In the genomic region with DNA sequence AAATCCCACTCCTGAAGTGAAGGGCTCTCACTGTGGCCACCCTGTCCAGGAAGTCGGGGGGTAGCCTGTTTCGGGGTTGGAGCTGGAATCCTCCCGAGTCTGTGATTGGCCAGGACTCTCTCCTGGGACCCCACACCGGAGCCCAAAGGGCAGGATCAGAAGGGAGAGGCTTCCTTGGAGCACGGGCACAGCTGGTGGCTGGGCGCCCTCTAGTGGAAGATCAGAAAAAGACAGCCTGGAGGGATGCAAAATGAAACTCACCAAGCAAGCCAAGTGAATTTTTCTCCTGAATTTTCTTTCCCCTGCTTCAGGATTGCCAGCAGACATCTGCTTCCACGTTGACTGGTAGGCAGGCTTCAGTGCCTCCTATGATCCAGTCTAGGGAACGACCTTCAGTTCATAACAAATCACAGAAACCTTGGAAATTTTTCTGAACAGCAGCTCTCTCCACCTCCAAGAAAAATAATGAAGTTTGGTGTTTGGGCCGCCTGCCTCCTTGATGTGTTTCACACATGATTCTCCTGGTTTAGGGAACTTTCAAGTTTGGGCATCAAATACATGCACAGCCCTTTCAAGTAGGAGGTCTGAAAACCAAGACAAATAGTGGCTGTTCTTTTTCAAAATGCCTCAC, we compare ENCODE assay signal across 8 cellular contexts.
DNase-seq lines count a peak whose midpoint lies in the region; ATAC-seq and TF ChIP-seq lines count a peak whose summit lies in the region.

No MANE protein-coding gene starts in this region.

- H3K27ac ChIP-seq in GM23338 (ENCODE audit: low read depth): no peak overlapping the region

- H3K9me2 ChIP-seq in GM23338 (ENCODE audit: insufficient read depth): no peaks in the 10 kb centered on the region

- no peaks in the 10 kb centered on the region for H3K36me3 ChIP-seq in GM23338 (ENCODE audit: insufficient read depth)

- CTCF ChIA-PET in activated CD4-positive, alpha-beta memory T cell treated with anti-CD3 and anti-CD28 coated beads, Interleukin-2, amount 10 ng/mL, durations not matched to agents 7 days and 5 days (lab: Charles Lee): interaction anchor here (0.6 to 3.5 kb wide), 13 partner anchors 10 to 668 kb away, joined by 3 to 93 read pairs (median 4); no protein-coding TSS in a partner anchor

- peaks cover 8% of the 10 kb centered on the region for H3K4me1 Mint-ChIP-seq in GM23338
- H3K4me1 Mint-ChIP-seq in activated CD4-positive, alpha-beta memory T cell treated with anti-CD3 and anti-CD28 coated beads, Interleukin-2, amount 10 ng/mL, durations not matched to agents 7 days and 5 days: peaks cover 16% of the 10 kb centered on the region
- H3K4me1 Mint-ChIP-seq in effector memory CD8-positive, alpha-beta T cell (ENCODE audit: low read depth in 2 of 2): peaks cover 13 to 15% of the 10 kb centered on the region in 2 donors

- H3F3A ChIP-seq in GM23338 (replicated peaks; ENCODE audit: low read depth): no peaks in the 10 kb centered on the region

- no peaks in the 10 kb centered on the region for H3K4me1 ChIP-seq in GM23338 (ENCODE audit: insufficient read depth)

- H3K4me3 ChIP-seq in GM23338: no peak overlapping the region

- no peaks in the 10 kb centered on the region for H3K9me3 Mint-ChIP-seq in GM23338
- no peaks in the 10 kb centered on the region for H3K9me3 Mint-ChIP-seq in activated CD4-positive, alpha-beta memory T cell treated with anti-CD3 and anti-CD28 coated beads, Interleukin-2, amount 10 ng/mL, durations not matched to agents 7 days and 5 days
- H3K9me3 Mint-ChIP-seq in effector memory CD8-positive, alpha-beta T cell: no peaks in the 10 kb centered on the region

- no peak overlapping the region for H3K4me3 Mint-ChIP-seq in GM23338
- H3K4me3 Mint-ChIP-seq in activated CD4-positive, alpha-beta memory T cell treated with anti-CD3 and anti-CD28 coated beads, Interleukin-2, amount 10 ng/mL, durations not matched to agents 7 days and 5 days: no peak overlapping the region
- H3K4me3 Mint-ChIP-seq in effector memory CD8-positive, alpha-beta T cell: no peak overlapping the region

- TF ChIP-seq POLR2A in GM18505 (IDR thresholded peaks at IDR 0.05; ENCODE audit: borderline replicate concordance, extremely low read depth, insufficient read depth, insufficient read length): no peak

- H3K36me3 Mint-ChIP-seq in GM23338 (ENCODE audit: low read depth): no peaks in the 10 kb centered on the region
- H3K36me3 Mint-ChIP-seq in activated CD4-positive, alpha-beta memory T cell treated with anti-CD3 and anti-CD28 coated beads, Interleukin-2, amount 10 ng/mL, durations not matched to agents 7 days and 5 days (ENCODE audit: low read depth): no peaks in the 10 kb centered on the region
- no peaks in the 10 kb centered on the region for H3K36me3 Mint-ChIP-seq in effector memory CD8-positive, alpha-beta T cell (ENCODE audit: insufficient read depth)

- POLR2A ChIA-PET in activated CD4-positive, alpha-beta memory T cell treated with anti-CD3 and anti-CD28 coated beads, Interleukin-2, amount 10 ng/mL, durations not matched to agents 7 days and 5 days (lab: Charles Lee): no interaction called here

- no peaks in the 10 kb centered on the region for H4K20me1 ChIP-seq in GM23338 (replicated peaks; ENCODE audit: insufficient read depth)

- peak; percentile 92 to 96 for TF ChIP-seq CTCF in GM23338 (conservative IDR thresholded peaks at IDR 0.05; ENCODE audit: low read depth in 2 of 2)

- no peak overlapping the region for H3K4me2 ChIP-seq in GM23338

- no peaks in the 10 kb centered on the region for H3K79me2 ChIP-seq in GM23338 (replicated peaks; ENCODE audit: insufficient read depth)

- H3K27me3 Mint-ChIP-seq in GM23338 (ENCODE audit: insufficient read depth, low read depth, poor library complexity): peaks cover 8% of the 10 kb centered on the region
- H3K27me3 Mint-ChIP-seq in activated CD4-positive, alpha-beta memory T cell treated with anti-CD3 and anti-CD28 coated beads, Interleukin-2, amount 10 ng/mL, durations not matched to agents 7 days and 5 days: peaks cover 11% of the 10 kb centered on the region
- peaks cover 43 to 51% of the 10 kb centered on the region in 2 donors for H3K27me3 Mint-ChIP-seq in effector memory CD8-positive, alpha-beta T cell

- no peaks in the 10 kb centered on the region for H3K27me3 ChIP-seq in GM23338 (ENCODE audit: insufficient read depth)

- ATAC-seq in GM23338 (peak; percentile 86), GM18505 (IDR thresholded peaks at IDR 0.05; ENCODE audit: unreplicated experiment) (no peak)
- peak; percentile 59 for ATAC-seq in effector memory CD8-positive, alpha-beta T cell (replicated peaks)

- no peak overlapping the region for H3K27ac Mint-ChIP-seq in GM23338
- H3K27ac Mint-ChIP-seq in activated CD4-positive, alpha-beta memory T cell treated with anti-CD3 and anti-CD28 coated beads, Interleukin-2, amount 10 ng/mL, durations not matched to agents 7 days and 5 days: no peak overlapping the region
- no peak overlapping the region for H3K27ac Mint-ChIP-seq in effector memory CD8-positive, alpha-beta T cell

- peak overlapping the region; percentile 96 for H2AFZ ChIP-seq in GM23338

- DNase-seq in AG08395 (ENCODE audit: low spot score): peak; percentile 80
- DNase-seq in GM23338 (ENCODE audit: low spot score): peak; percentile 88
- DNase-seq in NCI-H526 treated with DMSO at 0.1 percent for 48 hours (lab: John Stamatoyannopoulos, UW): peak; percentile 24
- DNase-seq in activated CD4-positive, alpha-beta memory T cell treated with anti-CD3 and anti-CD28 coated beads, Interleukin-2, amount 10 ng/mL, durations not matched to agents 7 days and 5 days: peak; percentile 60
- DNase-seq in effector memory CD8-positive, alpha-beta T cell: peak; percentile 51 to 64 (median 56)
- peak; percentile 74 for DNase-seq in midbrain (lab: John Stamatoyannopoulos, UW)
- DNase-seq in stimulated activated CD8-positive, alpha-beta memory T cell treated with anti-CD3 and anti-CD28 coated beads, Interleukin-7, amount 100 ng/mL, for 1 hour (ENCODE audit: low read depth in 2 of 2): peak; percentile 4 to 24

TF ChIP-seq in GM23338, 12 proteins besides CTCF, POLR2A, EP300 and RAD21 (continues in another document):
- TF ChIP-seq EZH2phosphoT487 (IDR thresholded peaks at IDR 0.05; ENCODE audit: unreplicated experiment): no peak
- no peak for TF ChIP-seq NANOG (IDR thresholded peaks at IDR 0.05; ENCODE audit: borderline replicate concordance)
- no peak for TF ChIP-seq STAT1 (IDR thresholded peaks at IDR 0.05; ENCODE audit: unreplicated experiment)
- TF ChIP-seq CREB1 (CRISPR knock-in tag; IDR thresholded peaks at IDR 0.05; ENCODE audit: low read depth): no peak
- no peak for TF ChIP-seq JUNB (IDR thresholded peaks at IDR 0.05; ENCODE audit: unreplicated experiment)
- no peak for TF ChIP-seq POLR2AphosphoS5 (IDR thresholded peaks at IDR 0.05; ENCODE audit: low read depth)
- TF ChIP-seq ZNF331 (CRISPR knock-in tag; IDR thresholded peaks at IDR 0.05; ENCODE audit: low read depth): no peak

Comparison
In these comparisons a context has a peak if more than half of its experiments do, and no peak if none do; other contexts are left out.
1. DNase-seq: peak in every context shown above with its lines; median percentile 88 in GM23338; 80 in AG08395; 74 in midbrain; 60 in activated CD4-positive, alpha-beta memory T cell treated with anti-CD3 and anti-CD28 coated beads, Interleukin-2, amount 10 ng/mL, durations not matched to agents 7 days and 5 days; 56 in effector memory CD8-positive, alpha-beta T cell; 24 in NCI-H526 treated with DMSO at 0.1 percent for 48 hours; 14 in stimulated activated CD8-positive, alpha-beta memory T cell treated with anti-CD3 and anti-CD28 coated beads, Interleukin-7, amount 100 ng/mL, for 1 hour.